Comparison of ENCODE assay signal across 1 cellular context in the genomic region with DNA sequence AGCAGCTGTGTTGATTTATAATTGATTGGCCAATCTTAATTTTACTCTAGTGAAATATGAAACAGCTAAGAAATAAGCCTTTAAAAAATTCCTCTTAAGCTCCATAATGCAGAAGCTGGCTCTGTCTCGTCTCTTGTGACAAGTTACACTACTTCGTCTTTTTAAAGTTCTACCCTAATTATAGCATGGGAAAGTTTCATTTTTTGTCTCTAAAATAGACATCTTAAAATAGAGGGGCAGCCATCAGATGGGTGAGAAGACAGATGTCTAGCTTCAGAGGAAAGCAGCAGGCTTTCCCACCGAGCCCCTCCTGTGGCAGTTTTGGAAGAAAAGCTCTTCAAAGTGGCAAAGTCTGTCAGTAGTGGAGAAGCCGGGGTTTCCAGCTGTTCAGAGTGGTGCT.
TF ChIP-seq lines count a peak whose summit lies in the region.

No MANE protein-coding gene starts in this region.

TF ChIP-seq in GM12878, 131 proteins besides CTCF, POLR2A, EP300 and RAD21:
- TF ChIP-seq SMARCA5 (IDR thresholded peaks at IDR 0.05) (no peak), MEF2B (IDR thresholded peaks at IDR 0.05; ENCODE audit: partially characterized antibody, poor library complexity, severe bottlenecking) (peak; percentile 46), NFIC (IDR thresholded peaks at IDR 0.05; ENCODE audit: low read depth, low read length) (peak; percentile 48), BACH1 (IDR thresholded peaks at IDR 0.05; ENCODE audit: borderline replicate concordance) (no peak), MEF2A (IDR thresholded peaks at IDR 0.05; ENCODE audit: insufficient read depth, low read depth, low read length) (peak; percentile 90)
- TF ChIP-seq, protein P1, sequence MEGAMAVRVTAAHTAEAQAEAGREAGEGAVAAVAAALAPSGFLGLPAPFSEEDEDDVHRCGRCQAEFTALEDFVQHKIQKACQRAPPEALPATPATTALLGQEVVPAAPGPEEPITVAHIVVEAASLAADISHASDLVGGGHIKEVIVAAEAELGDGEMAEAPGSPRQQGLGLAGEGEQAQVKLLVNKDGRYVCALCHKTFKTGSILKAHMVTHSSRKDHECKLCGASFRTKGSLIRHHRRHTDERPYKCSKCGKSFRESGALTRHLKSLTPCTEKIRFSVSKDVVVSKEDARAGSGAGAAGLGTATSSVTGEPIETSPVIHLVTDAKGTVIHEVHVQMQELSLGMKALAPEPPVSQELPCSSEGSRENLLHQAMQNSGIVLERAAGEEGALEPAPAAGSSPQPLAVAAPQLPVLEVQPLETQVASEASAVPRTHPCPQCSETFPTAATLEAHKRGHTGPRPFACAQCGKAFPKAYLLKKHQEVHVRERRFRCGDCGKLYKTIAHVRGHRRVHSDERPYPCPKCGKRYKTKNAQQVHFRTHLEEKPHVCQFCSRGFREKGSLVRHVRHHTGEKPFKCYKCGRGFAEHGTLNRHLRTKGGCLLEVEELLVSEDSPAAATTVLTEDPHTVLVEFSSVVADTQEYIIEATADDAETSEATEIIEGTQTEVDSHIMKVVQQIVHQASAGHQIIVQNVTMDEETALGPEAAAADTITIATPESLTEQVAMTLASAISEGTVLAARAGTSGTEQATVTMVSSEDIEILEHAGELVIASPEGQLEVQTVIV (IDR thresholded peaks at IDR 0.05; ENCODE audit: borderline replicate concordance, partially characterized antibody) = no peak
TF ChIP-seq in GM12878: peak in this region for 3.
